Comparison of ENCODE assay signal across 1 cellular context in the genomic region with DNA sequence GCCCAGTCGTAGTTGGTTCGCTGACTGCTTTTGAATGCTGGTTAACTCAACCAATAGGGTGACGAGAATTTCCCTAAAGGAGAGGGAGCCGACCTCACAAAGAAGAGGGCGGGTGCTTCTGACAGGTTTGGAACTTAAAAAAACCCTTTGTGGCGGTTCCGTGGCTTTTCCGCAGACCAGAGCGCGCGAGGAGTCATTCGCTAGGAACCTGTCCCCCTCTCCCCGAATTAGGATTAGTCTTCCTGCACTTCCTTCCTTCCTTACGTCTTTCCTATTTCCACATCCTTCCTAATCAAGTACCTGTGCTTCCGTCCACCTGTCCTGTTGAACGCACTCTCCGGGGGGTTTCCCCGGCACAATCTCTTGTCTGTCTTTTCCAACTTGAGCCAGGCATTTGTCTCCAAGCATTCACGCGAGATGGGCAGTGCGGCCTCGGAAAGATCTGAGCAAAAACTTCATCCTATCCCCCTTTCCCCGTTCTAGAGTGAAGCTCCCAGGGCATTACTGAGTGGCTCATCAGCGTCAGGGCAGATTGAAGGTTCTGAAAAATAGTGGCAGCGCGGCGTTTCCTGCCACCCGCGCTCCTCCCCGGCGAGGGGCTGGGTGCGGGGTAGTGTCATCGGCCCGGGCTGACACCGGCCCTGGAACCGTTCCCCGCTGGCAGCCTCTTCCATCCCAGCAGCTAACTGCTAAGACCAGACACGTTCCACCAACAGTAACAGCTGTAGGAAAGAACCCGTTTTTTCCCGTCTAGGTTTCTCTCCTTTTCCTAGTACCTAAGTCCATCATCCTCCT.
TF ChIP-seq lines count a peak whose summit lies in the region.

No MANE protein-coding gene starts in this region.

TF ChIP-seq in HepG2, 621 proteins besides CTCF, POLR2A, EP300 and RAD21 (continued from another document and continues in another):
- no peak for TF ChIP-seq ZBED4 (CRISPR knock-in tag; IDR thresholded peaks at IDR 0.05; ENCODE audit: borderline replicate concordance)
- TF ChIP-seq CC2D1A (CRISPR knock-in tag; IDR thresholded peaks at IDR 0.05) = no peak
- no peak; the same call in 1 of the 2 replicates for TF ChIP-seq ZMYM4 (CRISPR knock-in tag; IDR thresholded peaks at IDR 0.05)
- TF ChIP-seq, protein P1, sequence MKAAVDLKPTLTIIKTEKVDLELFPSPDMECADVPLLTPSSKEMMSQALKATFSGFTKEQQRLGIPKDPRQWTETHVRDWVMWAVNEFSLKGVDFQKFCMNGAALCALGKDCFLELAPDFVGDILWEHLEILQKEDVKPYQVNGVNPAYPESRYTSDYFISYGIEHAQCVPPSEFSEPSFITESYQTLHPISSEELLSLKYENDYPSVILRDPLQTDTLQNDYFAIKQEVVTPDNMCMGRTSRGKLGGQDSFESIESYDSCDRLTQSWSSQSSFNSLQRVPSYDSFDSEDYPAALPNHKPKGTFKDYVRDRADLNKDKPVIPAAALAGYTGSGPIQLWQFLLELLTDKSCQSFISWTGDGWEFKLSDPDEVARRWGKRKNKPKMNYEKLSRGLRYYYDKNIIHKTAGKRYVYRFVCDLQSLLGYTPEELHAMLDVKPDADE (CRISPR knock-in tag; IDR thresholded peaks at IDR 0.05) = no peak
- peak; percentile 97 for TF ChIP-seq ZNF143 (CRISPR knock-in tag; IDR thresholded peaks at IDR 0.05)
- TF ChIP-seq, protein P2, sequence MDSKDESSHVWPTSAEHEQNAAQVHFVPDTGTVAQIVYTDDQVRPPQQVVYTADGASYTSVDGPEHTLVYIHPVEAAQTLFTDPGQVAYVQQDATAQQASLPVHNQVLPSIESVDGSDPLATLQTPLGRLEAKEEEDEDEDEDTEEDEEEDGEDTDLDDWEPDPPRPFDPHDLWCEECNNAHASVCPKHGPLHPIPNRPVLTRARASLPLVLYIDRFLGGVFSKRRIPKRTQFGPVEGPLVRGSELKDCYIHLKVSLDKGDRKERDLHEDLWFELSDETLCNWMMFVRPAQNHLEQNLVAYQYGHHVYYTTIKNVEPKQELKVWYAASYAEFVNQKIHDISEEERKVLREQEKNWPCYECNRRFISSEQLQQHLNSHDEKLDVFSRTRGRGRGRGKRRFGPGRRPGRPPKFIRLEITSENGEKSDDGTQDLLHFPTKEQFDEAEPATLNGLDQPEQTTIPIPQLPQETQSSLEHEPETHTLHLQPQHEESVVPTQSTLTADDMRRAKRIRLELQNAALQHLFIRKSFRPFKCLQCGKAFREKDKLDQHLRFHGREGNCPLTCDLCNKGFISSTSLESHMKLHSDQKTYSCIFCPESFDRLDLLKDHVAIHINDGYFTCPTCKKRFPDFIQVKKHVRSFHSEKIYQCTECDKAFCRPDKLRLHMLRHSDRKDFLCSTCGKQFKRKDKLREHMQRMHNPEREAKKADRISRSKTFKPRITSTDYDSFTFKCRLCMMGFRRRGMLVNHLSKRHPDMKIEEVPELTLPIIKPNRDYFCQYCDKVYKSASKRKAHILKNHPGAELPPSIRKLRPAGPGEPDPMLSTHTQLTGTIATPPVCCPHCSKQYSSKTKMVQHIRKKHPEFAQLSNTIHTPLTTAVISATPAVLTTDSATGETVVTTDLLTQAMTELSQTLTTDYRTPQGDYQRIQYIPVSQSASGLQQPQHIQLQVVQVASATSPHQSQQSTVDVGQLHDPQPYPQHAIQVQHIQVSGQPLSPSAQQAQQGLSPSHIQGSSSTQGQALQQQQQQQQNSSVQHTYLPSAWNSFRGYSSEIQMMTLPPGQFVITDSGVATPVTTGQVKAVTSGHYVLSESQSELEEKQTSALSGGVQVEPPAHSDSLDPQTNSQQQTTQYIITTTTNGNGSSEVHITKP (CRISPR knock-in tag; IDR thresholded peaks at IDR 0.05; ENCODE audit: low read depth) = peak; percentile 29; the same call in 1 of the 2 replicates
- TF ChIP-seq ESRRA (CRISPR knock-in tag; IDR thresholded peaks at IDR 0.05; ENCODE audit: low read depth) = no peak
- TF ChIP-seq CBX2 (IDR thresholded peaks at IDR 0.05; ENCODE audit: low read depth, low read length) = no peak
- no peak for TF ChIP-seq CBX2 (CRISPR knock-in tag; IDR thresholded peaks at IDR 0.05; ENCODE audit: low read depth)
- TF ChIP-seq EED (CRISPR knock-in tag; IDR thresholded peaks at IDR 0.05) = no peak
- 0 out of 2 replicates have a peak, but pooled peaks have one; percentile 3 for TF ChIP-seq NFE2L2 (IDR thresholded peaks at IDR 0.05; ENCODE audit: low read length)
- peak; percentile 93 for TF ChIP-seq ZEB1 (IDR thresholded peaks at IDR 0.05; ENCODE audit: insufficient replicate concordance, low read depth)
- TF ChIP-seq, protein P3, sequence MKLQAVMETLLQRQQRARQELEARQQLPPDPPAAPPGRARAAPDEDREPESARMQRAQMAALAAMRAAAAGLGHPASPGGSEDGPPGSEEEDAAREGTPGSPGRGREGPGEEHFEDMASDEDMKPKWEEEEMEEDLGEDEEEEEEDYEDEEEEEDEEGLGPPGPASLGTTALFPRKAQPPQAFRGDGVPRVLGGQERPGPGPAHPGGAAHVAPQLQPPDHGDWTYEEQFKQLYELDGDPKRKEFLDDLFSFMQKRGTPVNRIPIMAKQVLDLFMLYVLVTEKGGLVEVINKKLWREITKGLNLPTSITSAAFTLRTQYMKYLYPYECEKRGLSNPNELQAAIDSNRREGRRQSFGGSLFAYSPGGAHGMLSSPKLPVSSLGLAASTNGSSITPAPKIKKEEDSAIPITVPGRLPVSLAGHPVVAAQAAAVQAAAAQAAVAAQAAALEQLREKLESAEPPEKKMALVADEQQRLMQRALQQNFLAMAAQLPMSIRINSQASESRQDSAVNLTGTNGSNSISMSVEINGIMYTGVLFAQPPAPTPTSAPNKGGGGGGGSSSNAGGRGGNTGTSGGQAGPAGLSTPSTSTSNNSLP (IDR thresholded peaks at IDR 0.05; ENCODE audit: low read depth, low read length) = no peak
- TF ChIP-seq KMT2B (CRISPR knock-in tag; IDR thresholded peaks at IDR 0.05) = peak; percentile 75
- TF ChIP-seq PLRG1 (conservative IDR thresholded peaks at IDR 0.05) = no peak
- TF ChIP-seq MED8 (CRISPR knock-in tag; IDR thresholded peaks at IDR 0.05; ENCODE audit: insufficient replicate concordance) = no peak
- TF ChIP-seq, protein P4, sequence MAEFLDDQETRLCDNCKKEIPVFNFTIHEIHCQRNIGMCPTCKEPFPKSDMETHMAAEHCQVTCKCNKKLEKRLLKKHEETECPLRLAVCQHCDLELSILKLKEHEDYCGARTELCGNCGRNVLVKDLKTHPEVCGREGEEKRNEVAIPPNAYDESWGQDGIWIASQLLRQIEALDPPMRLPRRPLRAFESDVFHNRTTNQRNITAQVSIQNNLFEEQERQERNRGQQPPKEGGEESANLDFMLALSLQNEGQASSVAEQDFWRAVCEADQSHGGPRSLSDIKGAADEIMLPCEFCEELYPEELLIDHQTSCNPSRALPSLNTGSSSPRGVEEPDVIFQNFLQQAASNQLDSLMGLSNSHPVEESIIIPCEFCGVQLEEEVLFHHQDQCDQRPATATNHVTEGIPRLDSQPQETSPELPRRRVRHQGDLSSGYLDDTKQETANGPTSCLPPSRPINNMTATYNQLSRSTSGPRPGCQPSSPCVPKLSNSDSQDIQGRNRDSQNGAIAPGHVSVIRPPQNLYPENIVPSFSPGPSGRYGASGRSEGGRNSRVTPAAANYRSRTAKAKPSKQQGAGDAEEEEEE (CRISPR knock-in tag; IDR thresholded peaks at IDR 0.05; ENCODE audit: borderline replicate concordance) = no peak
- TF ChIP-seq PHF8 (CRISPR knock-in tag; IDR thresholded peaks at IDR 0.05) = peak; percentile 43; the same call in 1 of the 2 replicates
- TF ChIP-seq FOXO4 (CRISPR knock-in tag; conservative IDR thresholded peaks at IDR 0.05) = no peak
- peak; percentile 41; the same call in 1 of the 2 replicates for TF ChIP-seq GMEB1 (CRISPR knock-in tag; IDR thresholded peaks at IDR 0.05; ENCODE audit: borderline replicate concordance)
- TF ChIP-seq ZNF10 (CRISPR knock-in tag; IDR thresholded peaks at IDR 0.05; ENCODE audit: borderline replicate concordance, low read depth) = no peak
- TF ChIP-seq, protein P5, sequence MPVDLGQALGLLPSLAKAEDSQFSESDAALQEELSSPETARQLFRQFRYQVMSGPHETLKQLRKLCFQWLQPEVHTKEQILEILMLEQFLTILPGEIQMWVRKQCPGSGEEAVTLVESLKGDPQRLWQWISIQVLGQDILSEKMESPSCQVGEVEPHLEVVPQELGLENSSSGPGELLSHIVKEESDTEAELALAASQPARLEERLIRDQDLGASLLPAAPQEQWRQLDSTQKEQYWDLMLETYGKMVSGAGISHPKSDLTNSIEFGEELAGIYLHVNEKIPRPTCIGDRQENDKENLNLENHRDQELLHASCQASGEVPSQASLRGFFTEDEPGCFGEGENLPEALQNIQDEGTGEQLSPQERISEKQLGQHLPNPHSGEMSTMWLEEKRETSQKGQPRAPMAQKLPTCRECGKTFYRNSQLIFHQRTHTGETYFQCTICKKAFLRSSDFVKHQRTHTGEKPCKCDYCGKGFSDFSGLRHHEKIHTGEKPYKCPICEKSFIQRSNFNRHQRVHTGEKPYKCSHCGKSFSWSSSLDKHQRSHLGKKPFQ (CRISPR knock-in tag; IDR thresholded peaks at IDR 0.05; ENCODE audit: insufficient replicate concordance) = no peak
- TF ChIP-seq HIC2 (CRISPR knock-in tag; IDR thresholded peaks at IDR 0.05; ENCODE audit: low read depth) = 0 out of 2 replicates have a peak, but pooled peaks have one; percentile 34
